Comparison of ENCODE assay signal across 20 cellular contexts in the genomic region with DNA sequence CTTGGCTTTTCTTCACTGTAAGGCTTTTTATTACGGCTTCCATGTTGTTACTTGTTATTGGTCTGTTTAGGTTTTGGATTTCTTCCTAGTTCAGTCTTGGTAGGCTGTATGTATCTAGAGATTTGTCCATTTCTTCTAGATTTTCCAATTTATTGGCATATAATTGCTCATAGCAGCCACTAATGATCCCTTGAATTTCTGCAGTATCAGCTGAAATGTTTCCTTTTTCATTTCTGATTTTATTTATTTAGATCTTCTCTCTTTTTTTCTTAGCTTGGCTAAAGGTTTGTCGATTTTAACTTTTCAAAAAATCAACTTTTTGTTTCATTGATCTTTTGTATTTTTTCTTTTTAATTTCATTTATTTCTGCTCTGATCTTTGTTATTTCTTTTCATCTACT.
"Had no signal": no experiment of that assay in that cellular context is flagged by ENCODE, and none has a peak within 500 bp of the region (broad histone marks: within the 10 kb centered on the region; RNA-seq: fewer than 3 reads in every experiment).

No MANE protein-coding gene starts in this region.

- DNase-seq: effector memory CD4-positive, alpha-beta T cell; esophagus squamous epithelium; foreskin fibroblast; head of caudate nucleus; left colon; left ventricle myocardium superior; midbrain; natural killer cell; ovary; right cardiac atrium; small intestine; stimulated activated CD4-positive, alpha-beta T cell treated with anti-CD3 and anti-CD28 coated beads, Interleukin-12 subunit alpha, Interleukin-12 subunit beta, amount 100 ng/mL, for 4 hours; stimulated activated CD4-positive, alpha-beta T cell treated with anti-CD3 and anti-CD28 coated beads, Interleukin-2, amount 100 ng/mL, for 48 hours; stimulated activated naive CD4-positive, alpha-beta T cell treated with Interleukin-2 at 50 U/mL for 16 hours; trophoblast cell had no signal

- H2AFZ ChIP-seq: hepatocyte had no signal

- H3K27ac ChIP-seq: epithelial cell of prostate, esophagus squamous epithelium, hepatocyte, ovary had no signal

- ATAC-seq: left colon, left ventricle myocardium superior, natural killer cell, right cardiac atrium had no signal

- H3K4me2 ChIP-seq: hepatocyte had no signal

- H3K4me1 Mint-ChIP-seq: neural crest cell had no signal

- H3K4me3 Mint-ChIP-seq: natural killer cell, neural crest cell had no signal

- H3K9me3 Mint-ChIP-seq: natural killer cell, neural crest cell had no signal

- H3K36me3 ChIP-seq: ovary had no signal

- H3K9me3 ChIP-seq: esophagus squamous epithelium, ovary had no signal

- H3K27me3 ChIP-seq: esophagus squamous epithelium, ovary had no signal

- H3K4me3 ChIP-seq: esophagus squamous epithelium, hepatocyte, lung, ovary had no signal

- H3K79me2 ChIP-seq: hepatocyte had no signal

- H3K27ac Mint-ChIP-seq: progenitor cell of endocrine pancreas had no signal
